ENCODE assay signal across 1 cellular context in genomic region chr18:80244956-80245730, GRCh38.
TF ChIP-seq lines count a peak whose summit lies in the region.

No MANE protein-coding gene starts in this region.

TF ChIP-seq in GM12878, 131 proteins besides CTCF, POLR2A, EP300 and RAD21 (continued from another document):
- TF ChIP-seq RELB (IDR thresholded peaks at IDR 0.05; ENCODE audit: low read depth) (no peak), HDAC2 (IDR thresholded peaks at IDR 0.05) (no peak), KAT2A (conservative IDR thresholded peaks at IDR 0.05; ENCODE audit: control insufficient read depth, low read depth, low read length) (no peak), HSF1 (IDR thresholded peaks at IDR 0.05; ENCODE audit: low read depth, low read length) (no peak), ZNF384 (IDR thresholded peaks at IDR 0.05; ENCODE audit: borderline replicate concordance, low read depth, low read length) (no peak), RCOR1 (conservative IDR thresholded peaks at IDR 0.05; ENCODE audit: low read depth, low read length) (no peak), NR2C1 (IDR thresholded peaks at IDR 0.05) (no peak), NRF1 (conservative IDR thresholded peaks at IDR 0.05; ENCODE audit: low read depth, low read length) (no peak), ESRRA (IDR thresholded peaks at IDR 0.05; ENCODE audit: low read length) (no peak), MXI1 (IDR thresholded peaks at IDR 0.05; ENCODE audit: low read depth, low read length) (no peak), GATAD2B (conservative IDR thresholded peaks at IDR 0.05; ENCODE audit: low read depth) (no peak), SRF (IDR thresholded peaks at IDR 0.05; ENCODE audit: low read depth in 2 of 2, low read length in 2 of 2) (no peak), ZBTB33 (IDR thresholded peaks at IDR 0.05) (no peak), RFX5 (IDR thresholded peaks at IDR 0.05; ENCODE audit: low read depth, low read length) (no peak), SMARCA5 (IDR thresholded peaks at IDR 0.05) (no peak), SUZ12 (IDR thresholded peaks at IDR 0.05; ENCODE audit: unreplicated experiment) (no peak), BCL3 (IDR thresholded peaks at IDR 0.05; ENCODE audit: borderline replicate concordance, insufficient read depth, low read depth, low read length, poor library complexity, severe bottlenecking) (no peak)
